ENCODE assay signal across 8 cellular contexts in the genomic region with DNA sequence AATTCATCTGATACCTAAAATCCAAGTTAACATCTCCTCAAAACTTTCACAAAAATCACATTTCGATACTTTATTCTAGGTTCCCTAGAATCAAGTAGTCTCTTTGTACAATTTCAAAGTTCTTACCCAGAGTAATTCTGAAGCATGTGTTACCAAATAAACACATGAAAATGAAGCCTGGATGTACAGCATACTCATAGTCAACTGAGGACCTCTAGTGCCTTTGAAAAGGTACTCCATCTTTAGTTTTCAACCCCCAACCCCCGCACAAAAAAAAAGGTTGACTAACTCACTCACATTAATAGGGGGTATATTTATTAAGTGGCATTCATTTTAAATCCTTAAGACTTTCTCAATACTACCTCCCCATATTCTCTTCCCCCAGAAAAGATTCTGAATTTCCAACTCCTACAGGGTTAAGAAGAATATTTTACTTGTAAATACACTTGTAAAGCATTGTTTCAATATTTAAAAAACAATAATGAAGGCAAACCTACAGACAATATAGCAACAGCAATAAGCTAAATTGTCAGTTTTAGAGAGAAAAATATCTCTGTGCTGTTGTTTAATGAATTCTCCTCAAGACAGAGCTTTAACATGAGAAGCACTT.
A peak's percentile ranks its signal among the peaks of the same experiment; 100 is the strongest.
DNase-seq lines count a peak whose midpoint lies in the region; ATAC-seq, FAIRE-seq and TF ChIP-seq lines count a peak whose summit lies in the region.

No MANE protein-coding gene starts in this region.

- peaks cover 20% of the 10 kb centered on the region for H3K4me1 Mint-ChIP-seq in stimulated activated effector memory CD8-positive, alpha-beta T cell treated with anti-CD3 and anti-CD28 coated beads, Interleukin-12 subunit alpha, Interleukin-12 subunit beta, amount 100 ng/mL, for 72 hours

- ATAC-seq in GM19025 (IDR thresholded peaks at IDR 0.05; ENCODE audit: low read depth, unreplicated experiment) (peak; percentile 80), HG03175 (IDR thresholded peaks at IDR 0.05; ENCODE audit: unreplicated experiment) (peak; percentile 98)
- peak; percentile 81 for ATAC-seq in stimulated activated effector memory CD8-positive, alpha-beta T cell treated with anti-CD3 and anti-CD28 coated beads, Interleukin-12 subunit alpha, Interleukin-12 subunit beta, amount 100 ng/mL, for 72 hours

- H3K9me3 Mint-ChIP-seq in stimulated activated effector memory CD8-positive, alpha-beta T cell treated with anti-CD3 and anti-CD28 coated beads, Interleukin-12 subunit alpha, Interleukin-12 subunit beta, amount 100 ng/mL, for 72 hours = no peaks in the 10 kb centered on the region

- peak; percentile 81 for FAIRE-seq in D721Med (lab: Jason Lieb, UNC)

- peak; percentile 58 for TF ChIP-seq CTCF in D721Med (IDR thresholded peaks at IDR 0.05; ENCODE audit: insufficient read depth, missing control alignments)

- peaks cover 19% of the 10 kb centered on the region for H3K36me3 Mint-ChIP-seq in stimulated activated effector memory CD8-positive, alpha-beta T cell treated with anti-CD3 and anti-CD28 coated beads, Interleukin-12 subunit alpha, Interleukin-12 subunit beta, amount 100 ng/mL, for 72 hours

- no peak overlapping the region for H3K4me3 Mint-ChIP-seq in stimulated activated effector memory CD8-positive, alpha-beta T cell treated with anti-CD3 and anti-CD28 coated beads, Interleukin-12 subunit alpha, Interleukin-12 subunit beta, amount 100 ng/mL, for 72 hours

- DNase-seq in D721Med (ENCODE audit: insufficient read length, low spot score) (no peak), NCI-H446 treated with DMSO at 0.1 percent for 48 hours (lab: John Stamatoyannopoulos, UW) (peak; percentile 21), astrocyte of the hippocampus (ENCODE audit: low read depth, low spot score) (peak; percentile 78), iPS-NIHi7 (ENCODE audit: extremely low spot score) (peak; percentile 32), islet precursor cell (no peak)
- DNase-seq in stimulated activated effector memory CD8-positive, alpha-beta T cell treated with anti-CD3 and anti-CD28 coated beads, Interleukin-12 subunit alpha, Interleukin-12 subunit beta, amount 100 ng/mL, for 72 hours (ENCODE audit: low spot score in 2 of 2) = no peak

- no peak overlapping the region for H3K27ac Mint-ChIP-seq in stimulated activated effector memory CD8-positive, alpha-beta T cell treated with anti-CD3 and anti-CD28 coated beads, Interleukin-12 subunit alpha, Interleukin-12 subunit beta, amount 100 ng/mL, for 72 hours

Comparison
In these comparisons a context has a peak if more than half of its experiments do, and no peak if none do; other contexts are left out.
1. DNase-seq: peak in NCI-H446 treated with DMSO at 0.1 percent for 48 hours (single experiment), astrocyte of the hippocampus (single experiment) and iPS-NIHi7 (single experiment); none in D721Med (single experiment), stimulated activated effector memory CD8-positive, alpha-beta T cell treated with anti-CD3 and anti-CD28 coated beads, Interleukin-12 subunit alpha, Interleukin-12 subunit beta, amount 100 ng/mL, for 72 hours (0 of 2) and islet precursor cell (single experiment).
2. Peak in every context shown above with its lines, with median percentiles within 50 percentile points of each other: ATAC-seq.